In genomic region chr14:100009802-100010201, GRCh38 we compare ENCODE assay signal across 7 cellular contexts. TPM values are rescaled to one million over a fixed set of nuclear protein-coding genes. Genes with fewer than 3 reads are reported as not detected.
A peak's percentile ranks its signal among the peaks of the same experiment; 100 is the strongest.
DNase-seq lines count a peak whose midpoint lies in the region; ATAC-seq, FAIRE-seq and TF ChIP-seq lines count a peak whose summit lies in the region.
"Not testable (repeated sequence)": the region's sequence is repeated elsewhere in the genome, so short reads cannot be mapped to it uniquely, and the experiment has no call there.

No MANE protein-coding gene starts in this region.

- H3K36me3 ChIP-seq in Caco-2 (ENCODE audit: control insufficient read depth, insufficient read depth, low read length); endothelial cell of umbilical vein (ENCODE audit: control insufficient read depth in 2 of 2, extremely low read depth in 1 of 2, insufficient read depth in 2 of 2, low read length in 2 of 2); hepatocyte (replicated peaks; ENCODE audit: insufficient read depth, low read depth): not testable (repeated sequence)

- CTCF ChIA-PET in Caco-2 (lab: Charles Lee): not testable (repeated sequence)
- CTCF ChIA-PET in endothelial cell of umbilical vein (lab: Charles Lee): interaction anchor here (0.7 to 1.5 kb wide), 2 partner anchors 21 to 27 kb away, joined by 3 read pairs; no protein-coding TSS in a partner anchor

- H3K4me1 Mint-ChIP-seq in Caco-2 (ENCODE audit: low read depth, unreplicated experiment) (peaks cover 23% of the 10 kb centered on the region), mesothelial cell of epicardium (peaks cover 59% of the 10 kb centered on the region), osteocyte (ENCODE audit: unreplicated experiment) (peaks cover 44% of the 10 kb centered on the region)
- H3K4me1 Mint-ChIP-seq in T-helper 17 cell; effector memory CD8-positive, alpha-beta T cell (ENCODE audit: low read depth in 2 of 2): not testable (repeated sequence)

- H3K9me2 ChIP-seq in hepatocyte (replicated peaks; ENCODE audit: insufficient read depth): not testable (repeated sequence)

- not testable (repeated sequence) for TF ChIP-seq POLR2A in endothelial cell of umbilical vein (IDR thresholded peaks at IDR 0.05; ENCODE audit: low read depth, low read length)

- TF ChIP-seq CTCF in Caco-2 (IDR thresholded peaks at IDR 0.05; ENCODE audit: insufficient read depth in 1 of 2, low read depth in 1 of 2, low read length in 1 of 2, severe bottlenecking in 1 of 2, unreplicated experiment in 1 of 2); endothelial cell of umbilical vein (IDR thresholded peaks at IDR 0.05; ENCODE audit: extremely low read depth in 1 of 2, insufficient read depth in 1 of 2, low read depth in 1 of 2, low read length in 2 of 2); hepatocyte (IDR thresholded peaks at IDR 0.05; ENCODE audit: poor library complexity); mesothelial cell of epicardium (IDR thresholded peaks at IDR 0.05; ENCODE audit: unreplicated experiment); osteocyte (IDR thresholded peaks at IDR 0.05): not testable (repeated sequence)

- not testable (repeated sequence) for H3K4me3 ChIP-seq in Caco-2 (ENCODE audit: low read depth, low read length); endothelial cell of umbilical vein (replicated peaks in 1 of 3; ENCODE audit: insufficient read depth in 1 of 3, low read depth in 1 of 3, low read length in 3 of 3); hepatocyte

- ATAC-seq in T-helper 17 cell; effector memory CD8-positive, alpha-beta T cell (replicated peaks): not testable (repeated sequence)

- H2AFZ ChIP-seq in endothelial cell of umbilical vein (ENCODE audit: low read depth, low read length); hepatocyte: not testable (repeated sequence)

- FAIRE-seq in endothelial cell of umbilical vein (lab: Jason Lieb, UNC): not testable (repeated sequence)

- H3K9ac ChIP-seq in endothelial cell of umbilical vein (replicated peaks; ENCODE audit: extremely low read depth, insufficient read depth, low read length): not testable (repeated sequence)

- H3K9me3 Mint-ChIP-seq in Caco-2 (ENCODE audit: unreplicated experiment): peaks cover 47% of the 10 kb centered on the region
- H3K9me3 Mint-ChIP-seq in effector memory CD8-positive, alpha-beta T cell; osteocyte (ENCODE audit: unreplicated experiment): not testable (repeated sequence)
- peaks cover 18% of the 10 kb centered on the region for H3K9me3 Mint-ChIP-seq in mesothelial cell of epicardium

- H3K27me3 ChIP-seq in Caco-2 (replicated peaks; ENCODE audit: control insufficient read depth, insufficient read depth, low read length); endothelial cell of umbilical vein (ENCODE audit: control insufficient read depth in 2 of 2, insufficient read depth in 2 of 2, low read length in 2 of 2); hepatocyte: not testable (repeated sequence)

- H3K4me3 Mint-ChIP-seq in Caco-2 (ENCODE audit: unreplicated experiment): peak overlapping the region; percentile 27
- not testable (repeated sequence) for H3K4me3 Mint-ChIP-seq in T-helper 17 cell; effector memory CD8-positive, alpha-beta T cell; mesothelial cell of epicardium; osteocyte (ENCODE audit: unreplicated experiment)

- H3K79me2 ChIP-seq in endothelial cell of umbilical vein (ENCODE audit: control insufficient read depth, insufficient read depth, low read length): not testable (repeated sequence)
- peaks cover 57% of the 10 kb centered on the region for H3K79me2 ChIP-seq in hepatocyte

- 14% methylated on average over 2 of the region's 2 CpGs for WGBS in hepatocyte (ENCODE audit: low lambda C conversion rate, missing lambda C conversion rate)

- H3K4me1 ChIP-seq in Caco-2 (peaks cover 37% of the 10 kb centered on the region), hepatocyte (ENCODE audit: insufficient read depth) (peaks cover 12% of the 10 kb centered on the region)
- not testable (repeated sequence) for H3K4me1 ChIP-seq in endothelial cell of umbilical vein (ENCODE audit: control insufficient read depth, extremely low read depth, insufficient read depth, low read length)

- H3K27ac Mint-ChIP-seq in Caco-2 (ENCODE audit: unreplicated experiment) (peak overlapping the region; percentile 93), T-helper 17 cell (peak overlapping the region; percentile 46), mesothelial cell of epicardium (peak overlapping the region; percentile 77), osteocyte (ENCODE audit: unreplicated experiment) (peak overlapping the region; percentile 27)
- H3K27ac Mint-ChIP-seq in effector memory CD8-positive, alpha-beta T cell: peak overlapping the region; percentile 35 to 45

- dilution Hi-C loops in endothelial cell of umbilical vein (cut with MboI; ENCODE audit: extremely low pct_ligation_motif_present, low sequenced_read_pairs): not testable (repeated sequence)

- BruUV-seq in Caco-2 (replicated peaks; lab: Mats Ljungman, UMichigan); endothelial cell of umbilical vein (replicated peaks; lab: Mats Ljungman, UMichigan): not testable (repeated sequence)

- H4K20me1 ChIP-seq in endothelial cell of umbilical vein (replicated peaks; ENCODE audit: control insufficient read depth, extremely low read depth, insufficient read depth, low read length); hepatocyte (ENCODE audit: insufficient read depth, poor library complexity, severe bottlenecking): not testable (repeated sequence)

- H3K9me3 ChIP-seq in Caco-2; T-helper 17 cell (ENCODE audit: control insufficient read depth, low read length, poor library complexity, severe bottlenecking); endothelial cell of umbilical vein (replicated peaks; ENCODE audit: control insufficient read depth, insufficient read depth, low read length); hepatocyte (ENCODE audit: low read depth): not testable (repeated sequence)

- not testable (repeated sequence) for H3K9me1 ChIP-seq in endothelial cell of umbilical vein (replicated peaks; ENCODE audit: control insufficient read depth, extremely low read depth, insufficient read depth, low read length)

- POLR2A ChIA-PET in Caco-2 (lab: Charles Lee); endothelial cell of umbilical vein (lab: Charles Lee): not testable (repeated sequence)

- not testable (repeated sequence) for H3K4me2 ChIP-seq in endothelial cell of umbilical vein (ENCODE audit: insufficient read depth, low read length)
- H3K4me2 ChIP-seq in hepatocyte: peak overlapping the region; percentile 42

- DNase-seq in Caco-2; T-helper 17 cell; effector memory CD8-positive, alpha-beta T cell; hepatocyte (ENCODE audit: low spot score); mesothelial cell of epicardium (ENCODE audit: low spot score in 2 of 2, unreplicated experiment in 2 of 2); osteocyte (ENCODE audit: extremely low spot score, unreplicated experiment): not testable (repeated sequence)
- DNase-seq in endothelial cell of umbilical vein (ENCODE audit: low read depth, low spot score): peak; percentile 53

- not testable (repeated sequence) for H3K27me3 Mint-ChIP-seq in Caco-2 (ENCODE audit: insufficient read depth, unreplicated experiment); T-helper 17 cell; effector memory CD8-positive, alpha-beta T cell; mesothelial cell of epicardium (ENCODE audit: low read depth); osteocyte (ENCODE audit: unreplicated experiment)

- not testable (repeated sequence) for H3K36me3 Mint-ChIP-seq in Caco-2 (ENCODE audit: insufficient read depth, unreplicated experiment); T-helper 17 cell (ENCODE audit: low read depth); effector memory CD8-positive, alpha-beta T cell (ENCODE audit: insufficient read depth)
- H3K36me3 Mint-ChIP-seq in mesothelial cell of epicardium (peaks cover 21% of the 10 kb centered on the region), osteocyte (ENCODE audit: unreplicated experiment) (peaks cover 12% of the 10 kb centered on the region)

- H3K27ac ChIP-seq in endothelial cell of umbilical vein (ENCODE audit: insufficient read depth, low read depth, low read length): not testable (repeated sequence)
- H3K27ac ChIP-seq in hepatocyte: peak overlapping the region; percentile 62

- intact Hi-C loops in Caco-2 (cut with micrococcal nuclease; ENCODE audit: unreplicated experiment); endothelial cell of umbilical vein (cut with micrococcal nuclease): not testable (repeated sequence)

RNA-seq across cellular contexts. Expression of gene EVL, which starts 55.4 kb away (rescaled TPM):
- total RNA-seq in Caco-2 (2022) (14.2 and 16.4 TPM in 2 replicates), T-helper 17 cell (100 to 1,000 TPM; 793 to 831 TPM), endothelial cell of umbilical vein (61.9 and 62.5 TPM in 2 replicates), hepatocyte (43.4 and 60.5 TPM in 2 replicates), mesothelial cell of epicardium (244 to 250 TPM (median 244 TPM) in 3 replicates), osteocyte (136 and 157 TPM in 2 replicates)
- polyA plus RNA-seq in endothelial cell of umbilical vein (34.6 and 36.5 TPM in 2 replicates), hepatocyte (77.2 and 103 TPM in 2 replicates)
- polyA plus RNA-seq in endothelial cell of umbilical vein (2011; cell fraction: cytosol; rRNA removed): 29.6 and 33.9 TPM in 2 replicates
- polyA plus RNA-seq in endothelial cell of umbilical vein (2011; cell fraction: nucleus; rRNA removed): 164 and 173 TPM in 2 replicates
- polyA plus RNA-seq in endothelial cell of umbilical vein (2012): 46.6 and 50.4 TPM in 2 replicates
- polyA minus RNA-seq in endothelial cell of umbilical vein: 40.0 and 48.4 TPM in 2 replicates
- 4.7 TPM for polyA minus RNA-seq in endothelial cell of umbilical vein (2011; cell fraction: cytosol; rRNA and poly(A)+ RNA removed)
- 50.3 and 54.3 TPM in 2 replicates for polyA minus RNA-seq in endothelial cell of umbilical vein (2011; cell fraction: nucleus; rRNA and poly(A)+ RNA removed)

Comparison
In these comparisons a context has a peak if more than half of its experiments do, and no peak if none do; other contexts are left out.
1. H3K27ac Mint-ChIP-seq: peak in every context shown above with its lines; median percentile 93 in Caco-2; 77 in mesothelial cell of epicardium; 46 in T-helper 17 cell; 40 in effector memory CD8-positive, alpha-beta T cell; 27 in osteocyte.